Comparison of ENCODE assay signal across 8 cellular contexts in the genomic region with DNA sequence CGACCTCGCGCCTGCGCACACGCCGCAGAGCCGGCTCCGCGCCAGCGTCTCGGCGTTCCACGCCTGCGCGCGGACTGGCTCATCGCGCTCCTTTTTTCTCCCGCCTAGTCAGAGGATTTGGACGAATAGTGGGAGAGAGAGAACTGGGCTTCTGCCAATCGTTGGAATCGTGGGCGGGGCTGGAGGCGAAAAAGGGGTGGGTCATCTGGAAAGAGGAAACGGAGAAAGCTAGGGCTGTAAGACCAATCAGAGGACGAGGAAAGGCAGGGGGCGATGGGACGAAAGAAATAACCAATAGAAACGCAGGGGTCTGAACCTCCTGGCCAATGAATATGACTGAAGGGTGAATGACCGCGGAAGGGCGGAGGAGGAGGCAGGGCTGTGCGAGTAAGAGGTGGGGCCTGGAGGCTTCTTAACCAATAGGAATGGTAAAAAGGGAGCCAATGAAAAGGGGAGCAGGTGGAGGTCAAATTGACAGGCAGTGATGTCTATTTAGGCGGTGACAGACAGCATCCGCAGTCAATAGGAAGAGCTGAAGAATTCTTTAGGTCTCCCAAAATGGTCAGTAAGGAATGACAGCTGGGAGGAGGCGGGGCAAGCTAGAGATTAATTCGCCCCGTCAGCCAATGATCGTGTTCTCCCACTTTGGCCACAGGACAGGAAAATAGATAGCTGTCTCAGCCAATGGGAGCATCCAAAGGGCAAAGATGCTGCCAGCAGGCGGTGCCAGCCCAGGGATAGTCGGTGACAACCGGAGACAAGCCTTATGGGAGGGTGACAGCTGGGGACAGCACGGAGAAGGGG. TPM values are rescaled to one million over a fixed set of nuclear protein-coding genes. Genes with fewer than 3 reads are reported as not detected.
DNase-seq lines count a peak whose midpoint lies in the region; ATAC-seq and TF ChIP-seq lines count a peak whose summit lies in the region.

A gene with protein sequence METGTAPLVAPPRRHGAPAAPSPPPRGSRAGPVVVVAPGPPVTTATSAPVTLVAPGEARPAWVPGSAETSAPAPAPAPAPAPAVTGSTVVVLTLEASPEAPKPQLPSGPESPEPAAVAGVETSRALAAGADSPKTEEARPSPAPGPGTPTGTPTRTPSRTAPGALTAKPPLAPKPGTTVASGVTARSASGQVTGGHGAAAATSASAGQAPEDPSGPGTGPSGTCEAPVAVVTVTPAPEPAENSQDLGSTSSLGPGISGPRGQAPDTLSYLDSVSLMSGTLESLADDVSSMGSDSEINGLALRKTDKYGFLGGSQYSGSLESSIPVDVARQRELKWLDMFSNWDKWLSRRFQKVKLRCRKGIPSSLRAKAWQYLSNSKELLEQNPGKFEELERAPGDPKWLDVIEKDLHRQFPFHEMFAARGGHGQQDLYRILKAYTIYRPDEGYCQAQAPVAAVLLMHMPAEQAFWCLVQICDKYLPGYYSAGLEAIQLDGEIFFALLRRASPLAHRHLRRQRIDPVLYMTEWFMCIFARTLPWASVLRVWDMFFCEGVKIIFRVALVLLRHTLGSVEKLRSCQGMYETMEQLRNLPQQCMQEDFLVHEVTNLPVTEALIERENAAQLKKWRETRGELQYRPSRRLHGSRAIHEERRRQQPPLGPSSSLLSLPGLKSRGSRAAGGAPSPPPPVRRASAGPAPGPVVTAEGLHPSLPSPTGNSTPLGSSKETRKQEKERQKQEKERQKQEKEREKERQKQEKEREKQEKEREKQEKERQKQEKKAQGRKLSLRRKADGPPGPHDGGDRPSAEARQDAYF (minus strand): TSS at position 51 of the 804 bp plus-strand sequence. CDS start 311 bp downstream, outside the sequence.

- peak within 1 kb of the TSS; percentile 71; the same call in 1 of the 2 replicates for H2AFZ ChIP-seq in KMS-11 (ENCODE audit: low read depth)

- H3K79me2 ChIP-seq in KMS-11 (ENCODE audit: insufficient read depth, low read depth): peaks cover 41% of the 10 kb centered on the region

- H4K20me1 ChIP-seq in KMS-11 (ENCODE audit: insufficient read depth): no peaks in the 10 kb centered on the region

- TF ChIP-seq CTCF in KMS-11 (conservative IDR thresholded peaks at IDR 0.05; ENCODE audit: low read depth, low read length) (0 out of 2 replicates have a peak, but pooled peaks have one; percentile 19), Peyer's patch (IDR thresholded peaks at IDR 0.05) (peak in 5 of 6 experiments; percentile 33 to 63 (median 51))

- peak within 1 kb of the TSS; percentile 16; the same call in 1 of the 2 replicates for H3K27ac ChIP-seq in KMS-11
- peak within 1 kb of the TSS; percentile 76 to 96 (median 86) for H3K27ac ChIP-seq in Peyer's patch

- H3K4me1 ChIP-seq in KMS-11 (ENCODE audit: low read depth, poor library complexity, severe bottlenecking) (peaks cover 34% of the 10 kb centered on the region), Peyer's patch (peaks cover 0 to 28% (median 8%) of the 10 kb centered on the region in 4 donors)

- DNase-seq in DMS153 (lab: John Stamatoyannopoulos, UW): peak; percentile 100
- DNase-seq in Peyer's patch: peak; percentile 99
- DNase-seq in activated T-cell treated with anti-CD3 and anti-CD28 coated beads, Interleukin-2, amount 50 U/mL, for 48 hours: peak; percentile 99
- peak; percentile 100 for DNase-seq in erythroblast (lab: John Stamatoyannopoulos, UW)
- peak; percentile 99 for DNase-seq in mucosa of gallbladder (ENCODE audit: low spot score)
- DNase-seq in stimulated activated CD8-positive, alpha-beta memory T cell treated with anti-CD3 and anti-CD28 coated beads, Interleukin-4, amount 100 ng/mL, for 24 hours (ENCODE audit: low read depth): peak; percentile 95

- peak; percentile 77 for ATAC-seq in GM21786 (IDR thresholded peaks at IDR 0.05; ENCODE audit: unreplicated experiment)

- H3K9me3 ChIP-seq in Peyer's patch: no peaks in the 10 kb centered on the region

- H3K4me3 ChIP-seq in KMS-11 (IDR thresholded peaks at IDR 0.05; ENCODE audit: insufficient read depth, low read depth, low read length) (no peak within 1 kb of the TSS), Peyer's patch (peak within 1 kb of the TSS; percentile 73 to 99 (median 93))

- no peaks in the 10 kb centered on the region for H3K36me3 ChIP-seq in KMS-11 (ENCODE audit: insufficient read depth)
- H3K36me3 ChIP-seq in Peyer's patch: peaks cover 0 to 6% (median 0%) of the 10 kb centered on the region in 3 donors

- H3K4me2 ChIP-seq in KMS-11: peak within 1 kb of the TSS; percentile 89

- peak within 1 kb of the TSS; percentile 47; the same call in 1 of the 2 replicates for H3K9ac ChIP-seq in KMS-11

- TF ChIP-seq POLR2A in Peyer's patch (IDR thresholded peaks at IDR 0.05) (peak; percentile 75 to 77), erythroblast (IDR thresholded peaks at IDR 0.05; ENCODE audit: low read length) (peak; percentile 54)

- no peaks in the 10 kb centered on the region for H3K27me3 ChIP-seq in KMS-11 (ENCODE audit: insufficient read depth, low read depth)
- H3K27me3 ChIP-seq in Peyer's patch: no peaks in the 10 kb centered on the region

RNA-seq across cellular contexts. Expression of the gene that starts here (rescaled TPM):
- total RNA-seq in Peyer's patch (10 to 100 TPM; 37.1 to 58.2 (median 48.9) TPM), mucosa of gallbladder (60.6 TPM)
